In the genomic region with DNA sequence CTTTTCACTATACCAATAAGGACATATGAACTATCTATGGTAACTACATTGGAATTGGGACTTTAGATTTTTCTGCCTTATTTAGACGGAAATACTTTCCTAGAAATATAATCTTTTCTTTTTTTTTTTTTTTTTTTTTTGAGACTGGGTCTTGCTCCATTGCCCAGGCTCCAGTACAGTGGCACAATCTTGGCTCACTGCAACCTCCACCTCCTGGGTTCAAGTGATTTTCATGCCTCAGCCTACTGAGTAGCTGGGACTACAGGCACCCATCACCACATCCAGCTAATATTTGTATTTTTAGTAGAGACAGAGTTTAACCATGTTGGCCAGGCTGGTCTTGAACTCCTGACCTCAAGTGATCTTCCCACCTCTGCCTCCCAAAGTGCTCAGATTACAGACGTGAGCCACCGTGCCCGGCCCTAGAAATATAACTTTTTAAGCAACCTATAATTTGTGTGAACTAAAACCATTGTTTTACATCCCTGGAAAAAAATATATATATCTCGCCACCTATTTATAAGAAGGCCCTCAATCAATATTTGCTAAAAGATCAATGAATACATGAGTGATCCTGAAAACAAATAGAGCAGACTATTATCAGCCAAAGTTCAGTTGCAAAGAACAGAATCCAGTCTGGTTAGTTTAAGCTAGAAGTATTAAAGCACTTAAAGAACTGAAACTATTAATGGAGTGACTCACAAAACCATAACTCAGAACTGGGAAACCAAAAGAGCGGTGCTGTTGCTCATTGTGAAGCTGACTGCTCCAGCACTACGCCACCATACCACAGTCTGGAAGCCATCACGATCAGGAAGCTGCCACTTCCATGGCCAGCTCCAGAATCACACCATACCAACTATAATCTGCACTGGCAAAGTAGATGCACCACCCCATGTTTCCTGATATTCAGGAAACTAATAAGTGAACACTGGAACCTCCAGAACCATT, we compare ENCODE assay signal across 9 cellular contexts. TPM values are rescaled to one million over a fixed set of nuclear protein-coding genes. Genes with fewer than 3 reads are reported as not detected.
DNase-seq lines count a peak whose midpoint lies in the region; ATAC-seq, FAIRE-seq and TF ChIP-seq lines count a peak whose summit lies in the region.
"Had no signal": no experiment of that assay in that cellular context is flagged by ENCODE, and none has a peak within 500 bp of the region (broad histone marks: within the 10 kb centered on the region; RNA-seq: fewer than 3 reads in every experiment).

No MANE protein-coding gene starts in this region.

- H3K36me3 ChIP-seq in MG63 = no peaks in the 10 kb centered on the region

- ATAC-seq in GM18502 (IDR thresholded peaks at IDR 0.05; ENCODE audit: poor library complexity, unreplicated experiment) = peak; percentile 71
- ATAC-seq in GM21717 (IDR thresholded peaks at IDR 0.05; ENCODE audit: unreplicated experiment) = peak; percentile 69

- H3K9me3 ChIP-seq in MG63 = no peaks in the 10 kb centered on the region

- no peaks in the 10 kb centered on the region for H3K27me3 ChIP-seq in MG63

- DNase-seq in MG63 (peak; percentile 57), fibroblast of villous mesenchyme (ENCODE audit: low read depth) (peak; percentile 55), NCI-H774 (lab: John Stamatoyannopoulos, UW) (no peak), urothelium cell line (ENCODE audit: low spot score) (no peak), kidney glomerular epithelial cell (lab: John Stamatoyannopoulos, UW) (no peak), nucleus accumbens (lab: John Stamatoyannopoulos, UW) (no peak)

- H3K4me3 ChIP-seq in MG63 = no peak overlapping the region
- no peak overlapping the region for H3K4me3 ChIP-seq in fibroblast of villous mesenchyme (ENCODE audit: low read depth, low read length)

- FAIRE-seq in urothelium cell line (lab: Jason Lieb, UNC) = no peak
- FAIRE-seq: TTC549 had no signal

- no peak for TF ChIP-seq CTCF in fibroblast of villous mesenchyme (IDR thresholded peaks at IDR 0.05; ENCODE audit: insufficient read depth, low read depth, low read length)

RNA-seq across cellular contexts. Expression of a gene that starts 8.4 kb away (rescaled TPM):
- total RNA-seq in MG63 (2014; rRNA removed; shearing (Covaris generic); ENCODE audit: low replicate concordance) = 30.5 and 34.1 TPM in 2 replicates
- total RNA-seq in fibroblast of villous mesenchyme = 40.6 and 57.0 TPM in 2 replicates

RNA-seq across cellular contexts. Expression of a gene that starts 54.8 kb away (rescaled TPM):
- total RNA-seq in MG63 (2014; rRNA removed; shearing (Covaris generic); ENCODE audit: low replicate concordance) = 13.7 and 21.1 TPM in 2 replicates
- 17.4 and 19.9 TPM in 2 replicates for total RNA-seq in fibroblast of villous mesenchyme

Comparison
In these comparisons a context has a peak if more than half of its experiments do, and no peak if none do; other contexts are left out.
1. DNase-seq: peak in MG63 (single experiment) and fibroblast of villous mesenchyme (single experiment); none in NCI-H774 (single experiment), urothelium cell line (single experiment), kidney glomerular epithelial cell (single experiment) and nucleus accumbens (0 of 56).